11 cellular contexts compared by ENCODE assay signal in genomic region chr17:8140058-8140412, GRCh38. TPM values are rescaled to one million over a fixed set of nuclear protein-coding genes. Genes with fewer than 3 reads are reported as not detected.
DNase-seq lines count a peak whose midpoint lies in the region; ATAC-seq and TF ChIP-seq lines count a peak whose summit lies in the region.
"Had no signal": no experiment of that assay in that cellular context is flagged by ENCODE, and none has a peak within 500 bp of the region (broad histone marks: within the 10 kb centered on the region; RNA-seq: fewer than 3 reads in every experiment).

No MANE protein-coding gene starts in this region.

- no peaks in the 10 kb centered on the region for H3K9me2 ChIP-seq in hepatocyte (replicated peaks; ENCODE audit: insufficient read depth)

- H3K4me3 Mint-ChIP-seq in CD4-positive, CD25-positive, alpha-beta regulatory T cell = no peak overlapping the region
- no peak overlapping the region for H3K4me3 Mint-ChIP-seq in activated T-helper 1 cell treated with anti-CD3 and anti-CD28 coated beads, Interleukin-12 subunit alpha, Interleukin-12 subunit beta, Interleukin-2, Interleukin-4 antibody, amounts not matched to agents 30 ng/mL and 10 ng/mL and 1 ng/mL, durations not matched to agents 14 hours and 24 hours and 36 hours
- H3K4me3 Mint-ChIP-seq: activated B cell treated with CpG ODN at 0.5 μM for 24 hours had no signal

- no peaks in the 10 kb centered on the region for H3K27me3 ChIP-seq in CD4-positive, CD25-positive, alpha-beta regulatory T cell (ENCODE audit: control insufficient read depth, insufficient read depth, low read length)
- H3K27me3 ChIP-seq in hepatocyte = no peaks in the 10 kb centered on the region

- H3K27me3 Mint-ChIP-seq in CD4-positive, CD25-positive, alpha-beta regulatory T cell = peaks cover 11% of the 10 kb centered on the region
- H3K27me3 Mint-ChIP-seq in activated T-helper 1 cell treated with anti-CD3 and anti-CD28 coated beads, Interleukin-12 subunit alpha, Interleukin-12 subunit beta, Interleukin-2, Interleukin-4 antibody, amounts not matched to agents 30 ng/mL and 10 ng/mL and 1 ng/mL, durations not matched to agents 14 hours and 24 hours and 36 hours (ENCODE audit: insufficient read depth) = peaks cover 6% of the 10 kb centered on the region
- H3K27me3 Mint-ChIP-seq: activated B cell treated with CpG ODN at 0.5 μM for 24 hours had no signal

- intact Hi-C loops in activated T-helper 1 cell treated with anti-CD3 and anti-CD28 coated beads, Interleukin-12 subunit alpha, Interleukin-12 subunit beta, Interleukin-2, Interleukin-4 antibody, amounts not matched to agents 30 ng/mL and 10 ng/mL and 1 ng/mL, durations not matched to agents 14 hours and 24 hours and 36 hours (cut with micrococcal nuclease) = no loop called here
- intact Hi-C loops in sciatic nerve (cut with DNase I) = no loop called here

- peak overlapping the region in 2 of 3 donors; percentile 15 to 32 for H3K27ac Mint-ChIP-seq in CD4-positive, CD25-positive, alpha-beta regulatory T cell
- peak overlapping the region; percentile 32 for H3K27ac Mint-ChIP-seq in activated T-helper 1 cell treated with anti-CD3 and anti-CD28 coated beads, Interleukin-12 subunit alpha, Interleukin-12 subunit beta, Interleukin-2, Interleukin-4 antibody, amounts not matched to agents 30 ng/mL and 10 ng/mL and 1 ng/mL, durations not matched to agents 14 hours and 24 hours and 36 hours
- H3K27ac Mint-ChIP-seq: activated B cell treated with CpG ODN at 0.5 μM for 24 hours had no signal

- peaks cover 0 to 1% (median 0%) of the 10 kb centered on the region in 7 donors for H3K9me3 Mint-ChIP-seq in CD4-positive, CD25-positive, alpha-beta regulatory T cell
- H3K9me3 Mint-ChIP-seq in activated T-helper 1 cell treated with anti-CD3 and anti-CD28 coated beads, Interleukin-12 subunit alpha, Interleukin-12 subunit beta, Interleukin-2, Interleukin-4 antibody, amounts not matched to agents 30 ng/mL and 10 ng/mL and 1 ng/mL, durations not matched to agents 14 hours and 24 hours and 36 hours = no peaks in the 10 kb centered on the region
- H3K9me3 Mint-ChIP-seq: activated B cell treated with CpG ODN at 0.5 μM for 24 hours had no signal

- H4K20me1 ChIP-seq in hepatocyte (ENCODE audit: insufficient read depth, poor library complexity, severe bottlenecking) = peaks cover 27% of the 10 kb centered on the region

- no peak overlapping the region for H3K27ac ChIP-seq in CD4-positive, CD25-positive, alpha-beta regulatory T cell (ENCODE audit: insufficient read depth, low read length, poor library complexity, severe bottlenecking)
- H3K27ac ChIP-seq in hepatocyte = peak overlapping the region; percentile 97
- H3K27ac ChIP-seq: SK-N-MC had no signal

- H3K79me2 ChIP-seq in hepatocyte = no peaks in the 10 kb centered on the region

- H3K36me3 Mint-ChIP-seq in CD4-positive, CD25-positive, alpha-beta regulatory T cell = peaks cover 9% of the 10 kb centered on the region
- H3K36me3 Mint-ChIP-seq in activated T-helper 1 cell treated with anti-CD3 and anti-CD28 coated beads, Interleukin-12 subunit alpha, Interleukin-12 subunit beta, Interleukin-2, Interleukin-4 antibody, amounts not matched to agents 30 ng/mL and 10 ng/mL and 1 ng/mL, durations not matched to agents 14 hours and 24 hours and 36 hours (ENCODE audit: low read depth) = peaks cover 25% of the 10 kb centered on the region

- H3K4me1 ChIP-seq in CD4-positive, CD25-positive, alpha-beta regulatory T cell (ENCODE audit: control insufficient read depth, insufficient read depth, low read length, poor library complexity, severe bottlenecking) = peaks cover 18% of the 10 kb centered on the region
- peaks cover 8% of the 10 kb centered on the region for H3K4me1 ChIP-seq in hepatocyte (ENCODE audit: insufficient read depth)

- ATAC-seq in CD4-positive, CD25-positive, alpha-beta regulatory T cell (ENCODE audit: low read depth in 2 of 2) = no peak
- ATAC-seq in sciatic nerve (peak; percentile 9), HG02642 (IDR thresholded peaks at IDR 0.05; ENCODE audit: poor library complexity, unreplicated experiment) (no peak)

- H3K4me3 ChIP-seq in CD4-positive, CD25-positive, alpha-beta regulatory T cell (ENCODE audit: low read depth, low read length) = no peak overlapping the region
- no peak overlapping the region for H3K4me3 ChIP-seq in hepatocyte

- no peak for TF ChIP-seq CTCF in hepatocyte (IDR thresholded peaks at IDR 0.05; ENCODE audit: poor library complexity)

- peak in 1 of 3 donors; percentile 17 for DNase-seq in CD4-positive, CD25-positive, alpha-beta regulatory T cell
- DNase-seq in activated T-helper 1 cell treated with anti-CD3 and anti-CD28 coated beads, Interleukin-12 subunit alpha, Interleukin-12 subunit beta, Interleukin-2, Interleukin-4 antibody, amounts not matched to agents 30 ng/mL and 10 ng/mL and 1 ng/mL, durations not matched to agents 14 hours and 24 hours and 36 hours (ENCODE audit: low spot score) = no peak
- DNase-seq in hepatocyte (ENCODE audit: low spot score) (peak; percentile 20), sciatic nerve (ENCODE audit: low spot score) (peak; percentile 72), SW480 (ENCODE audit: low spot score) (no peak), NCI-H2081 treated with DMSO at 0.1 percent for 48 hours (lab: John Stamatoyannopoulos, UW) (no peak), NCI-H2081 (lab: John Stamatoyannopoulos, UW) (no peak)

- no peak overlapping the region for H3K4me2 ChIP-seq in hepatocyte

- H2AFZ ChIP-seq in hepatocyte = no peak overlapping the region

- no peaks in the 10 kb centered on the region for H3K9me3 ChIP-seq in CD4-positive, CD25-positive, alpha-beta regulatory T cell (ENCODE audit: control insufficient read depth in 2 of 2, low read length in 2 of 2)
- no peaks in the 10 kb centered on the region for H3K9me3 ChIP-seq in hepatocyte (ENCODE audit: low read depth)

- H3K4me1 Mint-ChIP-seq in CD4-positive, CD25-positive, alpha-beta regulatory T cell = peaks cover 0 to 6% (median 1%) of the 10 kb centered on the region in 4 donors
- no peaks in the 10 kb centered on the region for H3K4me1 Mint-ChIP-seq in activated T-helper 1 cell treated with anti-CD3 and anti-CD28 coated beads, Interleukin-12 subunit alpha, Interleukin-12 subunit beta, Interleukin-2, Interleukin-4 antibody, amounts not matched to agents 30 ng/mL and 10 ng/mL and 1 ng/mL, durations not matched to agents 14 hours and 24 hours and 36 hours (ENCODE audit: low read depth)
- H3K4me1 Mint-ChIP-seq: activated B cell treated with CpG ODN at 0.5 μM for 24 hours had no signal

- 90% methylated on average over 11 of the region's 11 CpGs for WGBS in hepatocyte (ENCODE audit: low lambda C conversion rate, missing lambda C conversion rate)

- H3K36me3 ChIP-seq in CD4-positive, CD25-positive, alpha-beta regulatory T cell (ENCODE audit: control insufficient read depth, insufficient read depth, low read length) = peaks cover 31% of the 10 kb centered on the region
- no peaks in the 10 kb centered on the region for H3K36me3 ChIP-seq in hepatocyte (replicated peaks; ENCODE audit: insufficient read depth, low read depth)

RNA-seq across cellular contexts. Expression of gene PER1, which starts 12.2 kb away (rescaled TPM):
- 1,740 TPM for total RNA-seq in CD4-positive, CD25-positive, alpha-beta regulatory T cell
- polyA plus RNA-seq in CD4-positive, CD25-positive, alpha-beta regulatory T cell = 1 to 10 TPM; 4.8 to 7.7 (median 6.2) TPM
- total RNA-seq in activated T-helper 1 cell treated with anti-CD3 and anti-CD28 coated beads, Interleukin-12 subunit alpha, Interleukin-12 subunit beta, Interleukin-2, Interleukin-4 antibody, amounts not matched to agents 30 ng/mL and 10 ng/mL and 1 ng/mL, durations not matched to agents 14 hours and 24 hours and 36 hours = 36.9 and 37.4 TPM in 2 replicates
- total RNA-seq in hepatocyte = 35.3 and 36.5 TPM in 2 replicates
- 107 and 143 TPM in 2 replicates for polyA plus RNA-seq in hepatocyte
- total RNA-seq in sciatic nerve = 182 TPM

RNA-seq across cellular contexts. Expression of gene HES7, which starts 16.1 kb away (rescaled TPM):
- not detected for total RNA-seq in CD4-positive, CD25-positive, alpha-beta regulatory T cell
- not detected for polyA plus RNA-seq in CD4-positive, CD25-positive, alpha-beta regulatory T cell
- total RNA-seq in activated T-helper 1 cell treated with anti-CD3 and anti-CD28 coated beads, Interleukin-12 subunit alpha, Interleukin-12 subunit beta, Interleukin-2, Interleukin-4 antibody, amounts not matched to agents 30 ng/mL and 10 ng/mL and 1 ng/mL, durations not matched to agents 14 hours and 24 hours and 36 hours = 0.88 and 1.8 TPM in 2 replicates
- not detected in 2 replicates for total RNA-seq in hepatocyte
- not detected in 2 replicates for polyA plus RNA-seq in hepatocyte
- 1.1 TPM for total RNA-seq in sciatic nerve
- polyA plus RNA-seq: BJ had no signal

RNA-seq across cellular contexts. Expression of gene ALOXE3, which starts 21.7 kb away (rescaled TPM):
- 0.15 TPM for total RNA-seq in CD4-positive, CD25-positive, alpha-beta regulatory T cell
- polyA plus RNA-seq in CD4-positive, CD25-positive, alpha-beta regulatory T cell = under 1 TPM in 3 of 4 donors, not detected in 1; 0.18 to 0.51 (median 0.42) TPM
- 0.10 TPM in 1 of 2 replicates, not detected in the other for total RNA-seq in activated T-helper 1 cell treated with anti-CD3 and anti-CD28 coated beads, Interleukin-12 subunit alpha, Interleukin-12 subunit beta, Interleukin-2, Interleukin-4 antibody, amounts not matched to agents 30 ng/mL and 10 ng/mL and 1 ng/mL, durations not matched to agents 14 hours and 24 hours and 36 hours
- total RNA-seq in hepatocyte (0.48 and 0.77 TPM in 2 replicates), sciatic nerve (not detected)
- 1.5 and 2.6 TPM in 2 replicates for polyA plus RNA-seq in hepatocyte
- total RNA-seq: activated B cell treated with CpG ODN at 0.5 μM for 24 hours had no signal

RNA-seq across cellular contexts. Expression of gene VAMP2, which starts 22.7 kb away (rescaled TPM):
- 205 TPM for total RNA-seq in CD4-positive, CD25-positive, alpha-beta regulatory T cell
- 10 to 100 TPM; 42.7 to 60.4 (median 59.3) TPM for polyA plus RNA-seq in CD4-positive, CD25-positive, alpha-beta regulatory T cell
- 54.7 and 55.9 TPM in 2 replicates for total RNA-seq in activated T-helper 1 cell treated with anti-CD3 and anti-CD28 coated beads, Interleukin-12 subunit alpha, Interleukin-12 subunit beta, Interleukin-2, Interleukin-4 antibody, amounts not matched to agents 30 ng/mL and 10 ng/mL and 1 ng/mL, durations not matched to agents 14 hours and 24 hours and 36 hours
- total RNA-seq in hepatocyte (8.2 and 8.5 TPM in 2 replicates), sciatic nerve (108 TPM)
- polyA plus RNA-seq in hepatocyte = 44.6 and 85.7 TPM in 2 replicates

RNA-seq across cellular contexts. Expression of gene TMEM107, which starts 36.1 kb away (rescaled TPM):
- total RNA-seq in CD4-positive, CD25-positive, alpha-beta regulatory T cell = 27.3 TPM
- 10 to 100 TPM; 20.6 to 38.9 (median 29.9) TPM for polyA plus RNA-seq in CD4-positive, CD25-positive, alpha-beta regulatory T cell
- 19.3 and 20.8 TPM in 2 replicates for total RNA-seq in activated T-helper 1 cell treated with anti-CD3 and anti-CD28 coated beads, Interleukin-12 subunit alpha, Interleukin-12 subunit beta, Interleukin-2, Interleukin-4 antibody, amounts not matched to agents 30 ng/mL and 10 ng/mL and 1 ng/mL, durations not matched to agents 14 hours and 24 hours and 36 hours
- total RNA-seq in hepatocyte (21.1 and 25.3 TPM in 2 replicates), sciatic nerve (23.0 TPM)
- polyA plus RNA-seq in hepatocyte = 12.8 and 13.6 TPM in 2 replicates

Comparison
In these comparisons a context has a peak if more than half of its experiments do, and no peak if none do; other contexts are left out.
1. DNase-seq: peak in hepatocyte (single experiment) and sciatic nerve (single experiment); none in activated T-helper 1 cell treated with anti-CD3 and anti-CD28 coated beads, Interleukin-12 subunit alpha, Interleukin-12 subunit beta, Interleukin-2, Interleukin-4 antibody, amounts not matched to agents 30 ng/mL and 10 ng/mL and 1 ng/mL, durations not matched to agents 14 hours and 24 hours and 36 hours (single experiment), SW480 (single experiment), NCI-H2081 treated with DMSO at 0.1 percent for 48 hours (single experiment) and NCI-H2081 (0 of 2).